In the genomic region with DNA sequence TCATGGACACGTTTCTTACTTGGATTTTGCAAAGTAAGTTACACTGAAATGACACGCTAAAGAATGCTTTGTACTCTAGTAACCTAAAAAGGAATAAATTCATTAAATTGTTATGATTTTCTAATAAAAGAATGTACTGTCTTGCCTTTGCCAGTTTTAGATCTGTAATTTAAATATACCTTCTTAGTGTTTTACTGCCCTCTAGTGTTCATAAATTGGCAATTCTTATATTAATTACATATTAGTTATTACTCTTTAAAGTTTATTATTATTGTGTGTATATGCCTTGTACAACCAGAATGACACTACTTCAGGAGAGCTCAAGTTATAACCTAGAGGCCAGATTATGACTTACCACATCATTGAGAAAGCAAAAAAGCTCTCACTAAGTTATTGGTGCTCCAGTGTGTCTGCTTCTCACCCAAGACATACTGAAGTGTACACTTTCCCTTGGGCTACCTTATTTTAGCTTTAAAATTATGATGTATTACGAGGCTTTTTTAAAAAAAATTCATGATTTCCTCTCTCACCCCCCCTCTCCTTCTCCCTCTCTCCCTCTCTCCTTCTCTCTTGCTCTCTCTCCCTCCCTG, we compare ENCODE assay signal across 9 cellular contexts.
A peak's percentile ranks its signal among the peaks of the same experiment; 100 is the strongest.
DNase-seq lines count a peak whose midpoint lies in the region; ATAC-seq and TF ChIP-seq lines count a peak whose summit lies in the region.
"Had no signal": no experiment of that assay in that cellular context is flagged by ENCODE, and none has a peak within 500 bp of the region (broad histone marks: within the 10 kb centered on the region; RNA-seq: fewer than 3 reads in every experiment).

No MANE protein-coding gene starts in this region.

- peak; percentile 66 for ATAC-seq in HG03432 (IDR thresholded peaks at IDR 0.05; ENCODE audit: unreplicated experiment)
- ATAC-seq in GM18498 (IDR thresholded peaks at IDR 0.05; ENCODE audit: unreplicated experiment) = no peak

- peaks cover 36% of the 10 kb centered on the region for H3K4me1 ChIP-seq in OCI-LY7 (ENCODE audit: insufficient read depth, low read length, poor library complexity, severe bottlenecking)

- no peak overlapping the region for H3K4me3 ChIP-seq in OCI-LY7 (ENCODE audit: low read depth, low read length, poor library complexity, severe bottlenecking)

- DNase-seq in DMS 273 treated with DMSO at 0.1 percent for 48 hours (lab: John Stamatoyannopoulos, UW) (peak; percentile 17), OCI-LY7 (ENCODE audit: low spot score) (peak; percentile 77), endothelial cell (ENCODE audit: low spot score) (no peak), osteocyte (ENCODE audit: extremely low spot score, unreplicated experiment) (no peak), islet precursor cell (no peak)
- DNase-seq in stimulated activated CD4-positive, alpha-beta T cell treated with anti-CD3 and anti-CD28 coated beads, Interleukin-15, amount 100 ng/mL, for 24 hours = no peak

- H3K27me3 Mint-ChIP-seq in endothelial cell (ENCODE audit: unreplicated experiment) = no peaks in the 10 kb centered on the region
- no peaks in the 10 kb centered on the region for H3K27me3 Mint-ChIP-seq in osteocyte (ENCODE audit: unreplicated experiment)

- no peaks in the 10 kb centered on the region for H4K20me1 ChIP-seq in OCI-LY7 (ENCODE audit: insufficient read depth, low read length)

- H3K4me2 ChIP-seq in OCI-LY7 (ENCODE audit: low read length) = peak overlapping the region; percentile 52

- BruUV-seq in OCI-LY7 (replicated peaks; lab: Mats Ljungman, UMichigan) = no TSS peak

- 0 out of 2 replicates have a peak, but pooled peaks cover 2% of the 10 kb centered on the region for H3K9me3 ChIP-seq in OCI-LY7 (ENCODE audit: low read length)

- no peaks in the 10 kb centered on the region for H3K9me2 ChIP-seq in OCI-LY7 (ENCODE audit: insufficient read depth, low read length)

- peaks cover 69% of the 10 kb centered on the region for H3K36me3 ChIP-seq in OCI-LY7 (ENCODE audit: insufficient read depth, low read length)

- H3K4me1 Mint-ChIP-seq in endothelial cell (ENCODE audit: unreplicated experiment) = no peaks in the 10 kb centered on the region
- no peaks in the 10 kb centered on the region for H3K4me1 Mint-ChIP-seq in osteocyte (ENCODE audit: unreplicated experiment)

- H3K36me3 Mint-ChIP-seq in endothelial cell (ENCODE audit: low read depth, unreplicated experiment) (no peaks in the 10 kb centered on the region), osteocyte (ENCODE audit: unreplicated experiment) (no peaks in the 10 kb centered on the region)

- CTCF ChIA-PET in OCI-LY7 (lab: Charles Lee; ENCODE audit: unreplicated experiment) = interaction anchor here (0.7 to 2.0 kb wide), 2 partner anchors 31 to 169 kb away, joined by 3 to 5 read pairs; no protein-coding TSS in a partner anchor

- H3K9me3 Mint-ChIP-seq in endothelial cell (ENCODE audit: unreplicated experiment) = no peaks in the 10 kb centered on the region
- no peaks in the 10 kb centered on the region for H3K9me3 Mint-ChIP-seq in osteocyte (ENCODE audit: unreplicated experiment)

- H3K27ac Mint-ChIP-seq in endothelial cell (ENCODE audit: unreplicated experiment) = no peak overlapping the region
- no peak overlapping the region for H3K27ac Mint-ChIP-seq in osteocyte (ENCODE audit: unreplicated experiment)

- POLR2A ChIA-PET in OCI-LY7 (lab: Charles Lee) = interaction anchor here (0.6 to 4.4 kb wide), 18 partner anchors 9 to 380 kb away, joined by 3 to 28 read pairs (median 4); partner anchors contain the start of genes HS2ST1, SELENOF and SH3GLB1

- H3K79me2 ChIP-seq in OCI-LY7 (ENCODE audit: insufficient read depth, low read depth, low read length) = peaks cover 54% of the 10 kb centered on the region; the same call in 1 of the 2 replicates

- TF ChIP-seq CTCF in OCI-LY7 (conservative IDR thresholded peaks at IDR 0.05; ENCODE audit: low read length) = peak; percentile 86
- peak; percentile 68 for TF ChIP-seq CTCF in endothelial cell (IDR thresholded peaks at IDR 0.05; ENCODE audit: unreplicated experiment)
- peak; percentile 59 for TF ChIP-seq CTCF in osteocyte (IDR thresholded peaks at IDR 0.05)

- intact Hi-C loops in OCI-LY7 (cut with micrococcal nuclease; ENCODE audit: unreplicated experiment) = loop anchor here (1.0 to 5.0 kb wide), 4 partner anchors 118 to 382 kb away; partner anchors contain the start of genes HS2ST1, SELENOF and SH3GLB1

- H2AFZ ChIP-seq in OCI-LY7 (ENCODE audit: low read length) = no peak overlapping the region

- H3K4me3 Mint-ChIP-seq in endothelial cell (ENCODE audit: unreplicated experiment) (no peak overlapping the region), osteocyte (ENCODE audit: unreplicated experiment) (no peak overlapping the region)

- peak overlapping the region; percentile 64 for H3K27ac ChIP-seq in OCI-LY7 (ENCODE audit: low read depth, low read length, poor library complexity, severe bottlenecking)
- H3K27ac ChIP-seq: HL-60 had no signal

Comparison
In these comparisons a context has a peak if more than half of its experiments do, and no peak if none do; other contexts are left out.
1. DNase-seq: peak in DMS 273 treated with DMSO at 0.1 percent for 48 hours (single experiment) and OCI-LY7 (single experiment); none in endothelial cell (single experiment), osteocyte (single experiment), islet precursor cell (single experiment) and stimulated activated CD4-positive, alpha-beta T cell treated with anti-CD3 and anti-CD28 coated beads, Interleukin-15, amount 100 ng/mL, for 24 hours (single experiment).
2. Peak in every context shown above with its lines, with median percentiles within 50 percentile points of each other: CTCF ChIP-seq.